In the genomic region with DNA sequence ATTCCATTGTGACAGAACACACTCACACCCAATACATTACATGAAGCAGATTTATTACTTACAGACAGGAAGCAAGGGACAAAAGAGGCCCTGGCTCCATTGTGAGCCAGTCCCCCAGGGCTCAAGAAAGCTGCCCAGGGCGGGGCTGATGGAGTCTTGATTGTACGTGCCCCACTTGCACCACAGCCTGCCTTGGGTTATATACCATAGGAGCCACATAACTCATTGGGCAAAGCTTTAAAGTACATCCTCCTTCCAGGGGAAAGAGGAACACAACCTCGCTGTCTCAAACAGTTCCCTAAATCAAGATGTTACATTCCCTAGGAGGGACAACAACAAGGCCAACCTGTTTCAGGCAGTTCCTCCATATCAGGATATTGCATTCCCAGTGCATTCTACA, we compare ENCODE assay signal across 30 cellular contexts. TPM values are rescaled to one million over a fixed set of nuclear protein-coding genes. Genes with fewer than 3 reads are reported as not detected.
A peak's percentile ranks its signal among the peaks of the same experiment; 100 is the strongest.
DNase-seq lines count a peak whose midpoint lies in the region; ATAC-seq and TF ChIP-seq lines count a peak whose summit lies in the region.
"Had no signal": no experiment of that assay in that cellular context is flagged by ENCODE, and none has a peak within 500 bp of the region (broad histone marks: within the 10 kb centered on the region; RNA-seq: fewer than 3 reads in every experiment).

No MANE protein-coding gene starts in this region.

- WGBS in aorta, 2 donors = 79 to 86% methylated on average over 3 of the region's 3 CpGs

- H3K36me3 ChIP-seq in aorta (ENCODE audit: control insufficient read depth in 1 of 2, insufficient read depth in 2 of 2, low read length in 1 of 2) = peaks cover 0 to 2% of the 10 kb centered on the region in 2 donors
- H3K36me3 ChIP-seq: breast epithelium, sigmoid colon had no signal

- no peaks in the 10 kb centered on the region for H3K4me1 ChIP-seq in aorta (ENCODE audit: control insufficient read depth in 1 of 2, insufficient read depth in 2 of 2, low read length in 2 of 2)
- H3K4me1 ChIP-seq: breast epithelium had no signal

- H3K27ac Mint-ChIP-seq in neural crest cell (ENCODE audit: unreplicated experiment) = no peak overlapping the region
- H3K27ac Mint-ChIP-seq: activated CD4-positive, alpha-beta memory T cell treated with anti-CD3 and anti-CD28 coated beads, Interleukin-2, amount 10 ng/mL, durations not matched to agents 7 days and 5 days; activated naive CD4-positive, alpha-beta T cell treated with anti-CD3 and anti-CD28 coated beads, Interleukin-2, amount 50 U/mL, for 24 hours; activated T-helper 2 cell treated with anti-CD3 and anti-CD28 coated beads, Interferon-gamma antibody, Interleukin-2, Interleukin-4, amounts not matched to agents 10 μg/mL and 5 μg/mL and 100 μg/mL, durations not matched to agents 14 hours and 24 hours and 36 hours; progenitor cell of endocrine pancreas had no signal

- no peak overlapping the region for H3K27ac ChIP-seq in aorta (ENCODE audit: low read depth in 1 of 2, low read length in 2 of 2)
- H3K27ac ChIP-seq: breast epithelium, epithelial cell of prostate, sigmoid colon, vagina had no signal

- TF ChIP-seq CTCF in neural crest cell (conservative IDR thresholded peaks at IDR 0.05) = no peak

- no peaks in the 10 kb centered on the region for H3K9me3 Mint-ChIP-seq in neural crest cell
- H3K9me3 Mint-ChIP-seq: activated CD4-positive, alpha-beta memory T cell treated with anti-CD3 and anti-CD28 coated beads, Interleukin-2, amount 10 ng/mL, durations not matched to agents 7 days and 5 days; activated naive CD4-positive, alpha-beta T cell treated with anti-CD3 and anti-CD28 coated beads, Interleukin-2, amount 50 U/mL, for 24 hours; activated T-helper 2 cell treated with anti-CD3 and anti-CD28 coated beads, Interferon-gamma antibody, Interleukin-2, Interleukin-4, amounts not matched to agents 10 μg/mL and 5 μg/mL and 100 μg/mL, durations not matched to agents 14 hours and 24 hours and 36 hours; CD8-positive, alpha-beta memory T cell had no signal

- H3K4me1 Mint-ChIP-seq in neural crest cell = no peaks in the 10 kb centered on the region

- H3K4me3 ChIP-seq in aorta (ENCODE audit: low read length in 2 of 2) = no peak overlapping the region
- H3K4me3 ChIP-seq: breast epithelium, lung, sigmoid colon, vagina had no signal

- H3K36me3 Mint-ChIP-seq in neural crest cell (ENCODE audit: low read depth) = peaks cover 2% of the 10 kb centered on the region

- no peak for ATAC-seq in aorta (ENCODE audit: low FRiP score)
- no peak for ATAC-seq in HG03469 (IDR thresholded peaks at IDR 0.05; ENCODE audit: unreplicated experiment)
- ATAC-seq in HG03354 (IDR thresholded peaks at IDR 0.05; ENCODE audit: poor library complexity, severe bottlenecking, unreplicated experiment) = no peak
- ATAC-seq: activated CD4-positive, CD25-positive, alpha-beta regulatory T cell treated with anti-CD3 and anti-CD28 coated beads, Interleukin-2, amount 50 U/mL, for 24 hours; HepG2 had no signal

- H3K27me3 Mint-ChIP-seq in neural crest cell (ENCODE audit: low read depth) = no peaks in the 10 kb centered on the region
- H3K27me3 Mint-ChIP-seq: activated CD4-positive, alpha-beta memory T cell treated with anti-CD3 and anti-CD28 coated beads, Interleukin-2, amount 10 ng/mL, durations not matched to agents 7 days and 5 days; activated naive CD4-positive, alpha-beta T cell treated with anti-CD3 and anti-CD28 coated beads, Interleukin-2, amount 50 U/mL, for 24 hours; CD8-positive, alpha-beta memory T cell; progenitor cell of endocrine pancreas had no signal

- H3K9me3 ChIP-seq in aorta (ENCODE audit: control insufficient read depth, low read length) = no peaks in the 10 kb centered on the region
- H3K9me3 ChIP-seq: breast epithelium, sigmoid colon, vagina had no signal

- H3K4me3 Mint-ChIP-seq in neural crest cell = peak overlapping the region; percentile 36
- H3K4me3 Mint-ChIP-seq: activated CD4-positive, alpha-beta memory T cell treated with anti-CD3 and anti-CD28 coated beads, Interleukin-2, amount 10 ng/mL, durations not matched to agents 7 days and 5 days; activated naive CD4-positive, alpha-beta T cell treated with anti-CD3 and anti-CD28 coated beads, Interleukin-2, amount 50 U/mL, for 24 hours; CD8-positive, alpha-beta memory T cell had no signal

- intact Hi-C loops in aorta (cut with DNase I) = no loop called here

- DNase-seq in NCI-H2081 (lab: John Stamatoyannopoulos, UW) (peak; percentile 22 to 40), NCI-H2081 treated with DMSO at 0.1 percent for 48 hours (lab: John Stamatoyannopoulos, UW) (no peak), GDM1 (lab: John Stamatoyannopoulos, UW) (peak; percentile 7), SKM-1 (lab: John Stamatoyannopoulos, UW; ENCODE audit: unreplicated experiment) (peak; percentile 6), neural crest cell (ENCODE audit: low read depth, low spot score) (no peak), aorta (no peak)
- DNase-seq: activated CD4-positive, alpha-beta memory T cell treated with anti-CD3 and anti-CD28 coated beads, Interleukin-2, amount 10 ng/mL, durations not matched to agents 7 days and 5 days; amygdala; CD8-positive, alpha-beta memory T cell; DMS 273 treated with DMSO at 0.1 percent for 48 hours; effector CD8-positive, alpha-beta T cell; glutamatergic neuron; NCI-H1105; NCI-H2029; SHP77 treated with DMSO at 0.1 percent for 48 hours; sigmoid colon; stimulated activated naive CD4-positive, alpha-beta T cell treated with Interleukin-2 at 50 U/mL for 16 hours; T-helper 1 cell had no signal

- H3K27me3 ChIP-seq in aorta (ENCODE audit: control insufficient read depth in 1 of 2, insufficient read depth in 2 of 2, low read length in 1 of 2) = no peaks in the 10 kb centered on the region
- H3K27me3 ChIP-seq: breast epithelium, sigmoid colon, vagina had no signal

RNA-seq across cellular contexts. Expression of a gene that starts 3.4 kb away (rescaled TPM):
- total RNA-seq in neural crest cell (14.6 and 14.9 TPM in 2 replicates), aorta (10 to 100 TPM; 13.4 to 18.9 TPM)
- 10 to 100 TPM; 38.7 to 98.8 TPM for polyA plus RNA-seq in aorta
- total RNA-seq: G401 had no signal

RNA-seq across cellular contexts. Expression of a gene that starts 48.9 kb away (rescaled TPM):
- total RNA-seq in neural crest cell = 5.7 and 7.1 TPM in 2 replicates
- 10 to 100 TPM; 30.8 to 46.4 TPM for total RNA-seq in aorta
- polyA plus RNA-seq in aorta = 1 to 10 TPM; 3.0 to 8.6 TPM

Comparison
In these comparisons a context has a peak if more than half of its experiments do, and no peak if none do; other contexts are left out.
1. DNase-seq: peak in NCI-H2081 (2 of 2), GDM1 (single experiment) and SKM-1 (single experiment); none in NCI-H2081 treated with DMSO at 0.1 percent for 48 hours (single experiment), neural crest cell (single experiment) and aorta (0 of 2).